10 cellular contexts compared by ENCODE assay signal in genomic region chr1:155941845-155942507, GRCh38. TPM values are rescaled to one million over a fixed set of nuclear protein-coding genes. Genes with fewer than 3 reads are reported as not detected.
DNase-seq lines count a peak whose midpoint lies in the region; ATAC-seq and TF ChIP-seq lines count a peak whose summit lies in the region.
"Had no signal": no experiment of that assay in that cellular context is flagged by ENCODE, and none has a peak within 500 bp of the region (broad histone marks: within the 10 kb centered on the region; RNA-seq: fewer than 3 reads in every experiment).

No MANE protein-coding gene starts in this region.

- TF ChIP-seq POLR2A in heart left ventricle (IDR thresholded peaks at IDR 0.05) (no peak), transverse colon (IDR thresholded peaks at IDR 0.05) (no peak)

- H3K4me1 Mint-ChIP-seq in activated CD8-positive, alpha-beta T cell treated with anti-CD3 and anti-CD28 coated beads, Interleukin-2, amount 10 ng/mL, durations not matched to agents 7 days and 5 days (ENCODE audit: low read depth): peaks cover 70% of the 10 kb centered on the region

- 79 to 97% (median 81%) methylated on average over 13 to 29 of the region's 29 CpGs for WGBS in heart left ventricle, 4 donors
- WGBS in transverse colon (ENCODE audit: low coverage in 1 of 2), 2 donors: 61% methylated on average over 29 of the region's 29 CpGs; no CpG with 5 or more reads in 1 of the 2 donors

- H3K27me3 ChIP-seq in heart left ventricle (no peaks in the 10 kb centered on the region), layer of hippocampus (ENCODE audit: control insufficient read depth, insufficient read depth, low read length) (no peaks in the 10 kb centered on the region), transverse colon (no peaks in the 10 kb centered on the region)

- H3K9me3 ChIP-seq in heart left ventricle: no peaks in the 10 kb centered on the region
- no peaks in the 10 kb centered on the region for H3K9me3 ChIP-seq in transverse colon

- in situ Hi-C loops in transverse colon (cut with MboI; ENCODE audit: low pct_ligation_motif_present in 1 of 4, low pct_unique_long_range_greater_than_20kb in 1 of 4, low sequenced_read_pairs in 3 of 4): no loop called here

- H3K27ac Mint-ChIP-seq in activated CD8-positive, alpha-beta T cell treated with anti-CD3 and anti-CD28 coated beads, Interleukin-2, amount 10 ng/mL, durations not matched to agents 7 days and 5 days: peak overlapping the region; percentile 94

- intact Hi-C loops in heart left ventricle (cut with DNase I) (loop anchor here in 5 of 10 donors (5.0 to 10.0 kb wide), 3 partner anchors 35 to 113 kb away; partner anchors contain the start of genes ARHGEF2 (in 4 of the 5), LAMTOR2 (in 2 of the 5) and UBQLN4 (in 2 of the 5)), Right ventricle myocardium inferior (cut with DNase I) (loop anchor here (2.0 to 5.0 kb wide), 2 partner anchors 21 to 35 kb away; partner anchors contain the start of gene ARHGEF2), transverse colon (cut with DNase I; ENCODE audit: low total_unique reads) (no loop called here)

- no peaks in the 10 kb centered on the region for H3K9me3 Mint-ChIP-seq in activated CD8-positive, alpha-beta T cell treated with anti-CD3 and anti-CD28 coated beads, Interleukin-2, amount 10 ng/mL, durations not matched to agents 7 days and 5 days (ENCODE audit: insufficient read depth)

- no peak for DNase-seq in heart left ventricle
- DNase-seq in Right ventricle myocardium inferior (ENCODE audit: missing footprints): no peak
- DNase-seq in activated CD8-positive, alpha-beta T cell treated with anti-CD3 and anti-CD28 coated beads, Interleukin-2, amount 10 ng/mL, durations not matched to agents 7 days and 5 days: no peak
- peak; percentile 41 for DNase-seq in transverse colon
- no peak for DNase-seq in NCI-H1417 (lab: John Stamatoyannopoulos, UW)
- no peak for DNase-seq in HK-2 (ENCODE audit: unreplicated experiment)
- no peak for DNase-seq in amniotic stem cell (lab: John Stamatoyannopoulos, UW)
- DNase-seq: KG1 had no signal

- H3K27me3 Mint-ChIP-seq in activated CD8-positive, alpha-beta T cell treated with anti-CD3 and anti-CD28 coated beads, Interleukin-2, amount 10 ng/mL, durations not matched to agents 7 days and 5 days (ENCODE audit: low read depth): no peaks in the 10 kb centered on the region

- POLR2A ChIA-PET in activated CD8-positive, alpha-beta T cell treated with anti-CD3 and anti-CD28 coated beads, Interleukin-2, amount 10 ng/mL, durations not matched to agents 7 days and 5 days (lab: Charles Lee): interaction anchor here (5.2 kb wide), 1 partner anchor 34 kb away, joined by 45 read pairs; the partner anchor contains the start of gene ARHGEF2

- H3K4me3 ChIP-seq in heart left ventricle (no peak overlapping the region), transverse colon (peak overlapping the region in 3 of 4 donors; percentile 20 to 36 (median 32))

- no peak for ATAC-seq in heart left ventricle
- ATAC-seq in Right ventricle myocardium inferior: no peak
- no peak for ATAC-seq in activated CD8-positive, alpha-beta T cell treated with anti-CD3 and anti-CD28 coated beads, Interleukin-2, amount 10 ng/mL, durations not matched to agents 7 days and 5 days
- ATAC-seq: left lobe of liver had no signal

- H3K27ac ChIP-seq in heart left ventricle (peak overlapping the region; percentile 67 to 92 (median 82)), layer of hippocampus (ENCODE audit: low read depth, low read length) (peak overlapping the region; percentile 30), transverse colon (peak overlapping the region; percentile 89 to 92 (median 90))

- H3K4me3 Mint-ChIP-seq in activated CD8-positive, alpha-beta T cell treated with anti-CD3 and anti-CD28 coated beads, Interleukin-2, amount 10 ng/mL, durations not matched to agents 7 days and 5 days: no peak overlapping the region

- H3K36me3 ChIP-seq in heart left ventricle (peaks cover 0 to 16% (median 11%) of the 10 kb centered on the region in 9 donors), transverse colon (peaks cover 0 to 4% (median 1%) of the 10 kb centered on the region in 4 donors)

- no peak for TF ChIP-seq EP300 in transverse colon (IDR thresholded peaks at IDR 0.05; ENCODE audit: low read depth)

- H3K4me1 ChIP-seq in heart left ventricle: peaks cover 4 to 85% (median 47%) of the 10 kb centered on the region in 12 donors
- peaks cover 40 to 84% (median 69%) of the 10 kb centered on the region in 4 donors for H3K4me1 ChIP-seq in transverse colon

- CTCF ChIA-PET in activated CD8-positive, alpha-beta T cell treated with anti-CD3 and anti-CD28 coated beads, Interleukin-2, amount 10 ng/mL, durations not matched to agents 7 days and 5 days (lab: Charles Lee): interaction anchor here (1.5 to 5.7 kb wide), 3 partner anchors 34 to 48 kb away, joined by 7 to 144 read pairs (median 44); no protein-coding TSS in a partner anchor

- H3K36me3 Mint-ChIP-seq in activated CD8-positive, alpha-beta T cell treated with anti-CD3 and anti-CD28 coated beads, Interleukin-2, amount 10 ng/mL, durations not matched to agents 7 days and 5 days (ENCODE audit: low read depth): peaks cover 15% of the 10 kb centered on the region

- no peak for TF ChIP-seq CTCF in heart left ventricle (IDR thresholded peaks at IDR 0.05)
- no peak for TF ChIP-seq CTCF in transverse colon (IDR thresholded peaks at IDR 0.05)

RNA-seq across cellular contexts. Expression of gene RXFP4, which starts 0.5 kb away (rescaled TPM):
- not detected for total RNA-seq in heart left ventricle
- under 1 TPM in 1 of 2 donors, not detected in 1; 0.07 TPM for polyA plus RNA-seq in heart left ventricle
- not detected for total RNA-seq in Right ventricle myocardium inferior
- total RNA-seq in activated CD8-positive, alpha-beta T cell treated with anti-CD3 and anti-CD28 coated beads, Interleukin-2, amount 10 ng/mL, durations not matched to agents 7 days and 5 days: not detected
- total RNA-seq in transverse colon: 10 to 100 TPM in 1 of 4 donors, 1 to 10 TPM in 2, under 1 TPM in 1; 0.80 to 11.6 (median 2.5) TPM
- total RNA-seq: left lobe of liver had no signal

RNA-seq across cellular contexts. Expression of gene KHDC4, which starts 7.8 kb away (rescaled TPM):
- total RNA-seq in heart left ventricle (10 to 100 TPM; 16.9 to 28.0 (median 22.6) TPM), Right ventricle myocardium inferior (22.0 TPM), transverse colon (100 to 1,000 TPM in 2 of 4 donors, 10 to 100 TPM in 2; 76.2 to 158 (median 98.7) TPM)
- 10 to 100 TPM; 17.4 to 19.1 TPM for polyA plus RNA-seq in heart left ventricle
- total RNA-seq in activated CD8-positive, alpha-beta T cell treated with anti-CD3 and anti-CD28 coated beads, Interleukin-2, amount 10 ng/mL, durations not matched to agents 7 days and 5 days: 10 to 100 TPM; 64.5 to 68.9 TPM

RNA-seq across cellular contexts. Expression of gene RIT1, which starts 30.8 kb away (rescaled TPM):
- total RNA-seq in heart left ventricle (10 to 100 TPM; 15.1 to 33.3 (median 20.0) TPM), Right ventricle myocardium inferior (21.7 TPM), transverse colon (10 to 100 TPM in 3 of 4 donors, 1 to 10 TPM in 1; 6.4 to 23.7 (median 17.0) TPM)
- 10 to 100 TPM in 1 of 2 donors, 1 to 10 TPM in 1; 8.1 to 20.1 TPM for polyA plus RNA-seq in heart left ventricle
- 10 to 100 TPM; 26.0 to 26.4 TPM for total RNA-seq in activated CD8-positive, alpha-beta T cell treated with anti-CD3 and anti-CD28 coated beads, Interleukin-2, amount 10 ng/mL, durations not matched to agents 7 days and 5 days

RNA-seq across cellular contexts. Expression of gene ARHGEF2, which starts 36.4 kb away (rescaled TPM):
- total RNA-seq in heart left ventricle (10 to 100 TPM; 34.7 to 98.6 (median 61.6) TPM), Right ventricle myocardium inferior (61.8 TPM), transverse colon (100 to 1,000 TPM; 107 to 244 (median 169) TPM)
- 10 to 100 TPM; 23.9 to 28.8 TPM for polyA plus RNA-seq in heart left ventricle
- 100 to 1,000 TPM; 142 to 147 TPM for total RNA-seq in activated CD8-positive, alpha-beta T cell treated with anti-CD3 and anti-CD28 coated beads, Interleukin-2, amount 10 ng/mL, durations not matched to agents 7 days and 5 days

Comparison
In these comparisons a context has a peak if more than half of its experiments do, and no peak if none do; other contexts are left out.
1. H3K27ac ChIP-seq: peak in every context shown above with its lines; median percentile 90 in transverse colon; 82 in heart left ventricle; 30 in layer of hippocampus.
2. H3K4me3 ChIP-seq: peak in transverse colon (3 of 4); none in heart left ventricle (0 of 12).